In genomic region chr15:57862761-57863160, GRCh38 we compare ENCODE assay signal across 32 cellular contexts.
"Had no signal": no experiment of that assay in that cellular context is flagged by ENCODE, and none has a peak within 500 bp of the region (broad histone marks: within the 10 kb centered on the region; RNA-seq: fewer than 3 reads in every experiment).

No MANE protein-coding gene starts in this region.

- H3K9me3 ChIP-seq: left lung, lower lobe of right lung, pancreas, prostate gland, sigmoid colon, stomach, testis, thyroid gland, transverse colon, upper lobe of right lung, uterus had no signal

- H3K27me3 ChIP-seq: neural progenitor cell, pancreas, sigmoid colon, testis, thyroid gland, upper lobe of right lung, uterus had no signal

- H3K9me3 Mint-ChIP-seq: immature natural killer cell; naive B cell; natural killer cell; neural progenitor cell; stimulated activated naive B cell treated with anti-CD40 and anti-IgM and Interleukin-4, amounts not matched to agents 10 μg/mL and 1 μg/mL and 100 μg/mL, for 72 hours had no signal

- H3K4me3 ChIP-seq: heart left ventricle, left lung, lower lobe of right lung, neural progenitor cell, pancreas, prostate gland, sigmoid colon, stomach, testis, thyroid gland, transverse colon, upper lobe of right lung, uterus had no signal

- H3K27ac ChIP-seq: heart left ventricle, left lung, lower lobe of right lung, neural progenitor cell, pancreas, prostate gland, stomach, testis, thyroid gland, transverse colon, upper lobe of right lung had no signal

- H3K27ac Mint-ChIP-seq: immature natural killer cell; mesothelial cell of epicardium; natural killer cell; nephron progenitor cell; neural progenitor cell; stimulated activated naive B cell treated with anti-CD40 and anti-IgM and Interleukin-4, amounts not matched to agents 10 μg/mL and 1 μg/mL and 100 μg/mL, for 72 hours had no signal

- H3K4me3 Mint-ChIP-seq: immature natural killer cell; mesothelial cell of epicardium; naive B cell; natural killer cell; nephron progenitor cell; neural progenitor cell; stimulated activated naive B cell treated with anti-CD40 and anti-IgM and Interleukin-4, amounts not matched to agents 10 μg/mL and 1 μg/mL and 100 μg/mL, for 72 hours had no signal

- H3K4me1 Mint-ChIP-seq: mesothelial cell of epicardium, neural progenitor cell had no signal

- H3K36me3 Mint-ChIP-seq: immature natural killer cell; mesothelial cell of epicardium; naive B cell; natural killer cell; neural progenitor cell; stimulated activated naive B cell treated with anti-CD40 and anti-IgM and Interleukin-4, amounts not matched to agents 10 μg/mL and 1 μg/mL and 100 μg/mL, for 72 hours had no signal

- H3K4me1 ChIP-seq: left lung, lower lobe of right lung, neural progenitor cell, pancreas, prostate gland, testis, thyroid gland, upper lobe of right lung, uterus had no signal

- H2AFZ ChIP-seq: neural progenitor cell had no signal

- H3K9ac ChIP-seq: neural progenitor cell had no signal

- H3K4me2 ChIP-seq: neural progenitor cell had no signal

- H3K36me3 ChIP-seq: heart left ventricle, left lung, lower lobe of right lung, neural progenitor cell, pancreas, prostate gland, sigmoid colon, stomach, thyroid gland, transverse colon, upper lobe of right lung, uterus had no signal

- ATAC-seq: heart left ventricle; left lung; lower lobe of right lung; natural killer cell; pancreas; right cardiac atrium; stimulated activated naive B cell treated with anti-CD40 and anti-IgM and Interleukin-4, amounts not matched to agents 10 μg/mL and 1 μg/mL and 100 μg/mL, for 72 hours; stimulated activated naive CD8-positive, alpha-beta T cell treated with anti-CD3 and anti-CD28 coated beads, Interleukin-15, Interleukin-2, amounts not matched to agents 100 U/mL and 50 U/mL, for 24 hours; upper lobe of right lung had no signal

- DNase-seq: heart left ventricle; hypothalamus; immature natural killer cell; kidney; left colon; left lung; lower lobe of right lung; mammary epithelial cell; mesendoderm; naive B cell; natural killer cell; nephron progenitor cell; pancreas; posterior cingulate gyrus; retina; right cardiac atrium; sigmoid colon; stimulated activated CD4-positive, alpha-beta T cell treated with anti-CD3 and anti-CD28 coated beads, Interleukin-12 subunit alpha, Interleukin-12 subunit beta, amount 100 ng/mL, for 4 hours; stimulated activated CD4-positive, alpha-beta T cell treated with anti-CD3 and anti-CD28 coated beads, Interleukin-15, amount 100 ng/mL, for 24 hours; stimulated activated CD4-positive, alpha-beta T cell treated with anti-CD3 and anti-CD28 coated beads, Interleukin-2, amount 100 ng/mL, for 24 hours; stimulated activated CD4-positive, alpha-beta T cell treated with anti-CD3 and anti-CD28 coated beads, Interleukin-4, amount 100 ng/mL, for 1 hour; stimulated activated naive B cell treated with anti-CD40 and anti-IgM and Interleukin-4, amounts not matched to agents 10 μg/mL and 1 μg/mL and 100 μg/mL, for 72 hours; stimulated activated naive CD8-positive, alpha-beta T cell treated with anti-CD3 and anti-CD28 coated beads, Interleukin-15, Interleukin-2, amounts not matched to agents 100 U/mL and 50 U/mL, for 24 hours; stomach; testis; thyroid gland; transverse colon; upper lobe of right lung; uterus had no signal
